In genomic region chr6:116536216-116536621, GRCh38 we compare ENCODE assay signal across 8 cellular contexts. TPM values are rescaled to one million over a fixed set of nuclear protein-coding genes. Genes with fewer than 3 reads are reported as not detected.
A peak's percentile ranks its signal among the peaks of the same experiment; 100 is the strongest.
DNase-seq lines count a peak whose midpoint lies in the region; ATAC-seq, FAIRE-seq and TF ChIP-seq lines count a peak whose summit lies in the region.

No MANE protein-coding gene starts in this region.

- H4K20me1 ChIP-seq in KMS-11 (ENCODE audit: insufficient read depth) (no peaks in the 10 kb centered on the region), H1 (replicated peaks in 1 of 2; ENCODE audit: control insufficient read depth in 1 of 2, insufficient read depth in 2 of 2, low read length in 2 of 2) (no peaks in the 10 kb centered on the region)

- no peaks in the 10 kb centered on the region for H3K23me2 ChIP-seq in H1 (ENCODE audit: low read depth, low read length)

- FAIRE-seq in GM18507 (lab: Jason Lieb, UNC) (peak; percentile 91), H1 (lab: Jason Lieb, UNC) (peak; percentile 78)

- peak; percentile 83 for TF ChIP-seq CTCF in CD4-positive, alpha-beta T cell (IDR thresholded peaks at IDR 0.05)
- TF ChIP-seq CTCF in KMS-11 (conservative IDR thresholded peaks at IDR 0.05; ENCODE audit: low read depth, low read length): peak; percentile 70
- peak in 2 of 3 experiments; percentile 41 to 63; a peak in 2 of 4 replicates for TF ChIP-seq CTCF in H1 (IDR thresholded peaks at IDR 0.05; ENCODE audit: control extremely low read depth in 1 of 3, insufficient read depth in 1 of 3, low read depth in 1 of 3, low read length in 3 of 3)

- CTCF ChIA-PET in CD4-positive, alpha-beta T cell (lab: Charles Lee): no interaction called here
- CTCF ChIA-PET in H1 (lab: Charles Lee; ENCODE audit: partially characterized antibody): interaction anchor here (0.8 to 4.5 kb wide), 9 partner anchors 17 to 267 kb away, joined by 3 to 60 read pairs (median 13); no protein-coding TSS in a partner anchor

- H3K4me3 ChIP-seq in KMS-11 (IDR thresholded peaks at IDR 0.05; ENCODE audit: insufficient read depth, low read depth, low read length): no peak overlapping the region
- H3K4me3 ChIP-seq in SJCRH30: no peak overlapping the region
- H3K4me3 ChIP-seq in H1 (ENCODE audit: extremely low read depth in 1 of 4, insufficient read depth in 2 of 4, low read depth in 3 of 4, low read length in 4 of 4): no peak overlapping the region

- H2BK12ac ChIP-seq in H1 (ENCODE audit: low read depth, low read length): no peak overlapping the region

- no peak for TF ChIP-seq EP300 in H1 (IDR thresholded peaks at IDR 0.05; ENCODE audit: borderline replicate concordance in 1 of 2, low read depth in 2 of 2, low read length in 2 of 2)

- H3K27ac ChIP-seq in CD4-positive, alpha-beta T cell (ENCODE audit: low read depth, low read length): no peak overlapping the region
- no peak overlapping the region for H3K27ac ChIP-seq in KMS-11
- H3K27ac ChIP-seq in SJCRH30: no peak overlapping the region
- H3K27ac ChIP-seq in H1 (ENCODE audit: low read depth, low read length): no peak overlapping the region

- no peak overlapping the region for H3K23ac ChIP-seq in H1 (ENCODE audit: insufficient read length)

- no peak overlapping the region for H2BK120ac ChIP-seq in H1 (replicated peaks; ENCODE audit: low read depth, low read length)

- H3K18ac ChIP-seq in H1 (ENCODE audit: extremely low read depth, low read length): no peak overlapping the region

- H3K36me3 ChIP-seq in KMS-11 (ENCODE audit: insufficient read depth) (no peaks in the 10 kb centered on the region), SJCRH30 (no peaks in the 10 kb centered on the region), H1 (ENCODE audit: control insufficient read depth in 2 of 4, insufficient read depth in 4 of 4, low read length in 3 of 4) (no peaks in the 10 kb centered on the region)

- H3K27me3 Mint-ChIP-seq in CD4-positive, alpha-beta T cell: peaks cover 38% of the 10 kb centered on the region

- no peak overlapping the region for H2AK5ac ChIP-seq in H1 (ENCODE audit: low read depth, low read length)

- no peak overlapping the region for H4K8ac ChIP-seq in H1 (ENCODE audit: extremely low read depth, insufficient read depth, low read length)

- H3K9me3 Mint-ChIP-seq in CD4-positive, alpha-beta T cell: no peaks in the 10 kb centered on the region

- H2AFZ ChIP-seq in KMS-11 (ENCODE audit: low read depth) (no peak overlapping the region), H1 (ENCODE audit: low read length) (peak overlapping the region; percentile 44; the same call in 1 of the 2 replicates)

- H3K4me2 ChIP-seq in KMS-11 (no peak overlapping the region), H1 (ENCODE audit: insufficient read depth in 1 of 2, low read depth in 2 of 2, low read length in 2 of 2) (no peak overlapping the region)

- H3K4me3 Mint-ChIP-seq in CD4-positive, alpha-beta T cell: no peak overlapping the region

- ATAC-seq in CD4-positive, alpha-beta T cell (ENCODE audit: poor library complexity): peak; percentile 39
- ATAC-seq in HG02571 (IDR thresholded peaks at IDR 0.05; ENCODE audit: unreplicated experiment) (no peak), HG03097 (IDR thresholded peaks at IDR 0.05; ENCODE audit: low FRiP score, unreplicated experiment) (no peak)

- POLR2A ChIA-PET in CD4-positive, alpha-beta T cell (lab: Charles Lee): interaction anchor here (0.9 kb wide), 1 partner anchor 35 kb away, joined by 3 read pairs; the partner anchor contains the start of gene RWDD1
- POLR2A ChIA-PET in H1 (lab: Charles Lee; ENCODE audit: partially characterized antibody): no interaction called here

- H3K4me1 ChIP-seq in KMS-11 (ENCODE audit: low read depth, poor library complexity, severe bottlenecking): no peaks in the 10 kb centered on the region
- H3K4me1 ChIP-seq in SJCRH30: peaks cover 5% of the 10 kb centered on the region; the same call in 1 of the 2 replicates
- H3K4me1 ChIP-seq in H1 (replicated peaks in 1 of 4; ENCODE audit: control insufficient read depth in 3 of 4, insufficient read depth in 4 of 4, low read length in 3 of 4): peaks cover 0 to 5% (median 3%) of the 10 kb centered on the region in 4 experiments; a peak in 4 of 7 replicates

- DNase-seq in CD4-positive, alpha-beta T cell: peak in 1 of 10 experiments; percentile 5
- DNase-seq in GM18507 (ENCODE audit: extremely low spot score, insufficient read length, low read depth): peak; percentile 5
- peak; percentile 37 to 78 for DNase-seq in SJCRH30
- no peak for DNase-seq in H1 (ENCODE audit: low read depth in 1 of 2, low spot score in 2 of 2)
- DNase-seq in midbrain (lab: John Stamatoyannopoulos, UW): peak; percentile 51

- H3K14ac ChIP-seq in H1 (ENCODE audit: insufficient read length): no peak overlapping the region

- H3K9ac ChIP-seq in KMS-11: no peak overlapping the region
- H3K9ac ChIP-seq in H1 (replicated peaks in 1 of 4; ENCODE audit: extremely low read depth in 1 of 4, low read depth in 3 of 4, low read length in 3 of 4): no peak overlapping the region

- no peak for TF ChIP-seq POLR2A in H1 (IDR thresholded peaks at IDR 0.05; ENCODE audit: control extremely low read depth in 1 of 2, low read depth in 2 of 2, low read length in 2 of 2)

- H3K56ac ChIP-seq in H1 (replicated peaks; ENCODE audit: insufficient read length, low read depth, low read length): no peak overlapping the region

- H3K79me2 ChIP-seq in KMS-11 (ENCODE audit: insufficient read depth, low read depth) (no peaks in the 10 kb centered on the region), H1 (ENCODE audit: control insufficient read depth in 1 of 2, insufficient read depth in 2 of 2, low read length in 2 of 2) (no peaks in the 10 kb centered on the region)

- intact Hi-C loops in CD4-positive, alpha-beta T cell (cut with DNase I, micrococcal nuclease): loop anchor here (1.0 to 10.0 kb wide), 3 partner anchors 109 to 309 kb away; no protein-coding TSS in a partner anchor

- no peak overlapping the region for H4K5ac ChIP-seq in H1 (ENCODE audit: insufficient read length, low read depth, low read length)

- H4K91ac ChIP-seq in H1 (replicated peaks; ENCODE audit: insufficient read length, low read length): no peak overlapping the region

- H3K4ac ChIP-seq in H1 (replicated peaks; ENCODE audit: insufficient read length, low read depth, low read length): no peak overlapping the region

- no peak overlapping the region for H2BK15ac ChIP-seq in H1 (ENCODE audit: low read length)

- H2BK20ac ChIP-seq in H1 (ENCODE audit: low read length): no peak overlapping the region

- H3K27ac Mint-ChIP-seq in CD4-positive, alpha-beta T cell: no peak overlapping the region

- H2BK5ac ChIP-seq in H1 (ENCODE audit: low read depth, low read length): no peak overlapping the region

- H3K27me3 ChIP-seq in CD4-positive, alpha-beta T cell (ENCODE audit: control insufficient read depth, insufficient read depth, low read length): peaks cover 4% of the 10 kb centered on the region
- H3K27me3 ChIP-seq in KMS-11 (ENCODE audit: insufficient read depth, low read depth) (no peaks in the 10 kb centered on the region), SJCRH30 (no peaks in the 10 kb centered on the region), H1 (replicated peaks in 1 of 4; ENCODE audit: control insufficient read depth in 3 of 4, extremely low read depth in 1 of 4, insufficient read depth in 3 of 4, low read length in 3 of 4) (no peaks in the 10 kb centered on the region)

- 17% methylated on average over 4 of the region's 4 CpGs; no CpG with 5 or more reads in 1 of the 2 experiments for WGBS in H1 (ENCODE audit: extremely low coverage in 1 of 2, insufficient coverage in 1 of 2, insufficient read length in 1 of 2, insufficient replicate concordance in 2 of 2, low coverage in 1 of 2, low lambda C conversion rate in 2 of 2, missing lambda C conversion rate in 1 of 2), 2 experiments

- no peaks in the 10 kb centered on the region for H3K4me1 Mint-ChIP-seq in CD4-positive, alpha-beta T cell (ENCODE audit: low read depth)

- no peaks in the 10 kb centered on the region for H3K36me3 Mint-ChIP-seq in CD4-positive, alpha-beta T cell (ENCODE audit: low read depth)

- TF ChIP-seq RAD21 in H1 (IDR thresholded peaks at IDR 0.05 in 1 of 2, conservative IDR thresholded peaks at IDR 0.05 in 1 of 2; ENCODE audit: low read depth in 2 of 2, low read length in 2 of 2): peak; percentile 41 to 49

- no peaks in the 10 kb centered on the region for H3K9me3 ChIP-seq in CD4-positive, alpha-beta T cell (ENCODE audit: control insufficient read depth, low read length)
- H3K9me3 ChIP-seq in SJCRH30 (replicated peaks) (no peaks in the 10 kb centered on the region), H1 (ENCODE audit: insufficient read depth in 2 of 2, low read depth in 1 of 2, low read length in 1 of 2) (no peaks in the 10 kb centered on the region)

- H3K79me1 ChIP-seq in H1 (ENCODE audit: low read depth, low read length): no peaks in the 10 kb centered on the region

RNA-seq across cellular contexts. Expression of gene TRAPPC3L, which starts 9.3 kb away (rescaled TPM):
- not detected for total RNA-seq in CD4-positive, alpha-beta T cell
- total RNA-seq in SJCRH30 (2014; rRNA removed; shearing (Covaris generic)): not detected in 2 replicates
- total RNA-seq in H1 (2021; fragmentation: NEBNext Ultra II Directional; extraction: Animal tissue kit (Norgen Biotek cat#: 25700)): not detected in 2 replicates
- polyA plus RNA-seq in H1 (2011; rRNA removed): not detected in 2 replicates
- not detected for polyA plus RNA-seq in H1 (2011; cell fraction: cytosol; rRNA removed)
- not detected for polyA plus RNA-seq in H1 (2011; cell fraction: nucleus; rRNA removed)
- polyA plus RNA-seq in H1 (2012, experiment 1 of 2): not detected in 4 replicates
- not detected for polyA plus RNA-seq in H1 (2012, experiment 2 of 2)
- polyA plus RNA-seq in H1 (2013, experiment 1 of 2): not detected
- not detected for polyA plus RNA-seq in H1 (2013, experiment 2 of 2)
- not detected in 2 replicates for polyA minus RNA-seq in H1 (2011; rRNA and poly(A)+ RNA removed)
- not detected for polyA minus RNA-seq in H1 (2011; cell fraction: cytosol; rRNA and poly(A)+ RNA removed)
- not detected for polyA minus RNA-seq in H1 (2011; cell fraction: nucleus; rRNA and poly(A)+ RNA removed)

RNA-seq across cellular contexts. Expression of gene CALHM4, which starts 17.3 kb away (rescaled TPM):
- not detected for total RNA-seq in CD4-positive, alpha-beta T cell
- not detected in 2 replicates for total RNA-seq in SJCRH30 (2014; rRNA removed; shearing (Covaris generic))
- not detected in 2 replicates for total RNA-seq in H1 (2021; fragmentation: NEBNext Ultra II Directional; extraction: Animal tissue kit (Norgen Biotek cat#: 25700))
- not detected in 2 replicates for polyA plus RNA-seq in H1 (2011; rRNA removed)
- not detected for polyA plus RNA-seq in H1 (2011; cell fraction: cytosol; rRNA removed)
- polyA plus RNA-seq in H1 (2011; cell fraction: nucleus; rRNA removed): not detected
- polyA plus RNA-seq in H1 (2012, experiment 1 of 2): 0.16 TPM in 1 of 4 replicates, not detected in the others
- polyA plus RNA-seq in H1 (2012, experiment 2 of 2): not detected
- not detected for polyA plus RNA-seq in H1 (2013, experiment 1 of 2)
- not detected for polyA plus RNA-seq in H1 (2013, experiment 2 of 2)
- not detected in 2 replicates for polyA minus RNA-seq in H1 (2011; rRNA and poly(A)+ RNA removed)
- not detected for polyA minus RNA-seq in H1 (2011; cell fraction: cytosol; rRNA and poly(A)+ RNA removed)
- polyA minus RNA-seq in H1 (2011; cell fraction: nucleus; rRNA and poly(A)+ RNA removed): not detected

RNA-seq across cellular contexts. Expression of gene CALHM5, which starts 24.8 kb away (rescaled TPM):
- total RNA-seq in CD4-positive, alpha-beta T cell: not detected
- 2.4 and 2.6 TPM in 2 replicates for total RNA-seq in SJCRH30 (2014; rRNA removed; shearing (Covaris generic))
- total RNA-seq in H1 (2021; fragmentation: NEBNext Ultra II Directional; extraction: Animal tissue kit (Norgen Biotek cat#: 25700)): 0.09 and 0.17 TPM in 2 replicates
- 0.03 and 0.05 TPM in 2 replicates for polyA plus RNA-seq in H1 (2011; rRNA removed)
- polyA plus RNA-seq in H1 (2011; cell fraction: cytosol; rRNA removed): 0.04 TPM
- 0.04 TPM for polyA plus RNA-seq in H1 (2011; cell fraction: nucleus; rRNA removed)
- 0.08 to 0.14 TPM (median 0.11 TPM) in 4 replicates for polyA plus RNA-seq in H1 (2012, experiment 1 of 2)
- 0.01 TPM for polyA plus RNA-seq in H1 (2012, experiment 2 of 2)
- 0.14 TPM for polyA plus RNA-seq in H1 (2013, experiment 1 of 2)
- 0.20 TPM for polyA plus RNA-seq in H1 (2013, experiment 2 of 2)
- 0.16 and 0.29 TPM in 2 replicates for polyA minus RNA-seq in H1 (2011; rRNA and poly(A)+ RNA removed)
- polyA minus RNA-seq in H1 (2011; cell fraction: cytosol; rRNA and poly(A)+ RNA removed): not detected
- polyA minus RNA-seq in H1 (2011; cell fraction: nucleus; rRNA and poly(A)+ RNA removed): 0.30 TPM

RNA-seq across cellular contexts. Expression of gene RWDD1, which starts 35.1 kb away (rescaled TPM):
- total RNA-seq in CD4-positive, alpha-beta T cell: 10 to 100 TPM; 60.3 to 60.5 TPM
- 54.9 and 57.0 TPM in 2 replicates for total RNA-seq in SJCRH30 (2014; rRNA removed; shearing (Covaris generic))
- 35.2 and 36.8 TPM in 2 replicates for total RNA-seq in H1 (2021; fragmentation: NEBNext Ultra II Directional; extraction: Animal tissue kit (Norgen Biotek cat#: 25700))
- polyA plus RNA-seq in H1 (2011; rRNA removed): 12.9 and 19.5 TPM in 2 replicates
- 19.8 TPM for polyA plus RNA-seq in H1 (2011; cell fraction: cytosol; rRNA removed)
- polyA plus RNA-seq in H1 (2011; cell fraction: nucleus; rRNA removed): 14.5 TPM
- polyA plus RNA-seq in H1 (2012, experiment 1 of 2): 18.3 to 27.9 TPM (median 21.0 TPM) in 4 replicates
- 9.6 TPM for polyA plus RNA-seq in H1 (2012, experiment 2 of 2)
- polyA plus RNA-seq in H1 (2013, experiment 1 of 2): 157 TPM
- 161 TPM for polyA plus RNA-seq in H1 (2013, experiment 2 of 2)
- 7.8 and 9.1 TPM in 2 replicates for polyA minus RNA-seq in H1 (2011; rRNA and poly(A)+ RNA removed)
- 6.2 TPM for polyA minus RNA-seq in H1 (2011; cell fraction: cytosol; rRNA and poly(A)+ RNA removed)
- 21.8 TPM for polyA minus RNA-seq in H1 (2011; cell fraction: nucleus; rRNA and poly(A)+ RNA removed)

Comparison
In these comparisons a context has a peak if more than half of its experiments do, and no peak if none do; other contexts are left out.
1. DNase-seq: peak in GM18507 (single experiment), SJCRH30 (2 of 2) and midbrain (single experiment); none in H1 (0 of 2).
2. Peak in every context shown above with its lines, with median percentiles within 50 percentile points of each other: CTCF ChIP-seq.